In genomic region chr6:166604911-166605310, GRCh38 we compare ENCODE assay signal across 1 cellular context.
TF ChIP-seq lines count a peak whose summit lies in the region.

No MANE protein-coding gene starts in this region.

TF ChIP-seq in K562, 482 proteins besides CTCF, POLR2A, EP300 and RAD21 (continues in another document):
- no peak for TF ChIP-seq STAG1 (CRISPR knock-in tag; IDR thresholded peaks at IDR 0.05; ENCODE audit: borderline replicate concordance)
- TF ChIP-seq ZNF75A (CRISPR knock-in tag; IDR thresholded peaks at IDR 0.05) = no peak
- TF ChIP-seq ZNF140 (CRISPR knock-in tag; IDR thresholded peaks at IDR 0.05) = no peak
- TF ChIP-seq DMBX1 (CRISPR knock-in tag; IDR thresholded peaks at IDR 0.05; ENCODE audit: borderline replicate concordance) = no peak
- no peak for TF ChIP-seq MITF (IDR thresholded peaks at IDR 0.05)
- no peak for TF ChIP-seq E2F5 (CRISPR knock-in tag; IDR thresholded peaks at IDR 0.05)
- no peak for TF ChIP-seq HNRNPL (IDR thresholded peaks at IDR 0.05; ENCODE audit: low read depth, low read length)
- TF ChIP-seq ETS2 (tag; IDR thresholded peaks at IDR 0.05; ENCODE audit: borderline replicate concordance, poor library complexity, severe bottlenecking) = no peak
- TF ChIP-seq CEBPG (CRISPR knock-in tag; IDR thresholded peaks at IDR 0.05) = no peak
- TF ChIP-seq CEBPG (tag; conservative IDR thresholded peaks at IDR 0.05 in 1 of 2, IDR thresholded peaks at IDR 0.05 in 1 of 2) = 0 out of 4 replicates have a peak, but pooled peaks of 1 of the 2 experiments have one; percentile 18
- no peak for TF ChIP-seq MAZ (CRISPR knock-in tag; conservative IDR thresholded peaks at IDR 0.05 in 1 of 2, IDR thresholded peaks at IDR 0.05 in 1 of 2)
- TF ChIP-seq MCM5 (IDR thresholded peaks at IDR 0.05; ENCODE audit: low read depth) = no peak
- TF ChIP-seq ZNF445 (CRISPR knock-in tag; IDR thresholded peaks at IDR 0.05; ENCODE audit: low read depth) = no peak
- no peak for TF ChIP-seq BRD9 (IDR thresholded peaks at IDR 0.05; ENCODE audit: low read depth, partially characterized antibody)
- no peak for TF ChIP-seq ZBTB11 (CRISPR knock-in tag; IDR thresholded peaks at IDR 0.05)
- no peak for TF ChIP-seq ZNF165 (CRISPR knock-in tag; IDR thresholded peaks at IDR 0.05; ENCODE audit: borderline replicate concordance)
- TF ChIP-seq YY1 (IDR thresholded peaks at IDR 0.05; ENCODE audit: borderline replicate concordance in 1 of 3, control insufficient read depth in 1 of 3, extremely low read depth in 1 of 3, insufficient read depth in 3 of 3, insufficient read length in 1 of 3, insufficient replicate concordance in 2 of 3, low read depth in 1 of 3, low read length in 2 of 3) = no peak
- TF ChIP-seq XRCC4 (IDR thresholded peaks at IDR 0.05; ENCODE audit: extremely low read depth, insufficient read depth, insufficient read length) = no peak
- no peak for TF ChIP-seq CGGBP1 (CRISPR knock-in tag; IDR thresholded peaks at IDR 0.05)
- TF ChIP-seq ZNF584 (CRISPR knock-in tag; IDR thresholded peaks at IDR 0.05; ENCODE audit: low read depth) = no peak
- no peak for TF ChIP-seq HMG20B (CRISPR knock-in tag; IDR thresholded peaks at IDR 0.05)
- no peak for TF ChIP-seq PATZ1 (CRISPR knock-in tag; IDR thresholded peaks at IDR 0.05; ENCODE audit: borderline replicate concordance)
- TF ChIP-seq MTA2 (IDR thresholded peaks at IDR 0.05; ENCODE audit: low read depth) = no peak
- peak; percentile 90 for TF ChIP-seq E2F8 (IDR thresholded peaks at IDR 0.05; ENCODE audit: low read depth, partially characterized antibody)
- TF ChIP-seq CUX1 (CRISPR knock-in tag; IDR thresholded peaks at IDR 0.05) = no peak
- TF ChIP-seq RNF219 (CRISPR knock-in tag; IDR thresholded peaks at IDR 0.05) = no peak
- TF ChIP-seq ZBED1 (IDR thresholded peaks at IDR 0.05) = no peak
- TF ChIP-seq MYBL2 (IDR thresholded peaks at IDR 0.05; ENCODE audit: low read depth) = no peak
- TF ChIP-seq MYBL2 (CRISPR knock-in tag; IDR thresholded peaks at IDR 0.05; ENCODE audit: borderline replicate concordance) = no peak
- TF ChIP-seq SAFB2 (IDR thresholded peaks at IDR 0.05; ENCODE audit: borderline replicate concordance, low read depth, low read length, severe bottlenecking) = no peak
- 0 out of 2 replicates have a peak, but pooled peaks have one; percentile 17 for TF ChIP-seq MYC (IDR thresholded peaks at IDR 0.05; ENCODE audit: low read depth, low read length)
- no peak for TF ChIP-seq MYC (CRISPR knock-in tag; IDR thresholded peaks at IDR 0.05; ENCODE audit: borderline replicate concordance, low read depth)
- no peak for TF ChIP-seq HIVEP1 (CRISPR knock-in tag; IDR thresholded peaks at IDR 0.05)
- no peak for TF ChIP-seq ATF4 (CRISPR knock-in tag; IDR thresholded peaks at IDR 0.05)
- TF ChIP-seq TCF7L2 (IDR thresholded peaks at IDR 0.05; ENCODE audit: low read depth, low read length) = no peak
- TF ChIP-seq CTCFL (IDR thresholded peaks at IDR 0.05; ENCODE audit: borderline replicate concordance, insufficient read depth, low read depth, low read length, poor library complexity, severe bottlenecking) = no peak
- no peak for TF ChIP-seq ZNF408 (CRISPR knock-in tag; IDR thresholded peaks at IDR 0.05; ENCODE audit: low read depth)
- TF ChIP-seq ZNF23 (CRISPR knock-in tag; IDR thresholded peaks at IDR 0.05) = no peak
